ENCODE assay signal across 14 cellular contexts in genomic region chr9:69981686-69982450, GRCh38.
DNase-seq lines count a peak whose midpoint lies in the region; ATAC-seq, FAIRE-seq and TF ChIP-seq lines count a peak whose summit lies in the region.
"Had no signal": no experiment of that assay in that cellular context is flagged by ENCODE, and none has a peak within 500 bp of the region (broad histone marks: within the 10 kb centered on the region; RNA-seq: fewer than 3 reads in every experiment).

No MANE protein-coding gene starts in this region.

- H2AFZ ChIP-seq in Loucy (ENCODE audit: low read length) (peak overlapping the region; percentile 50; the same call in 1 of the 2 replicates), keratinocyte (ENCODE audit: control insufficient read depth, low read length) (no peak overlapping the region)
- H2AFZ ChIP-seq: parathyroid adenoma had no signal

- H3K9me3 ChIP-seq in Loucy (ENCODE audit: insufficient read depth, low read depth, low read length) (no peaks in the 10 kb centered on the region), WERI-Rb-1 (ENCODE audit: severe bottlenecking) (peaks cover 2% of the 10 kb centered on the region), keratinocyte (ENCODE audit: control insufficient read depth, low read depth, low read length) (no peaks in the 10 kb centered on the region)
- H3K9me3 ChIP-seq: BE2C had no signal

- H3K27me3 ChIP-seq in Loucy (ENCODE audit: insufficient read depth, low read length, poor library complexity, severe bottlenecking) (no peaks in the 10 kb centered on the region), WERI-Rb-1 (ENCODE audit: insufficient read depth, low read depth, severe bottlenecking) (no peaks in the 10 kb centered on the region), keratinocyte (ENCODE audit: control insufficient read depth, extremely low read depth, insufficient read depth, low read length) (no peaks in the 10 kb centered on the region)
- H3K27me3 ChIP-seq: BE2C had no signal

- H3K27ac ChIP-seq in WERI-Rb-1, result no peak overlapping the region
- H3K27ac ChIP-seq in keratinocyte (ENCODE audit: control insufficient read depth, insufficient read depth, low read length), result no peak overlapping the region
- H3K27ac ChIP-seq: parathyroid adenoma had no signal

- H3K4me1 ChIP-seq in Loucy (ENCODE audit: insufficient read depth, low read length, poor library complexity, severe bottlenecking) (peaks cover 26% of the 10 kb centered on the region), keratinocyte (ENCODE audit: control insufficient read depth, extremely low read depth, insufficient read depth, low read length) (peaks cover 10% of the 10 kb centered on the region)
- H3K4me1 ChIP-seq: BE2C, parathyroid adenoma had no signal

- no peaks in the 10 kb centered on the region for H3K4me1 Mint-ChIP-seq in T-cell
- H3K4me1 Mint-ChIP-seq: activated naive CD8-positive, alpha-beta T cell treated with anti-CD3 and anti-CD28 coated beads, Interleukin-2, amount 50 U/mL, for 24 hours had no signal

- H3K27ac Mint-ChIP-seq in T-cell, result no peak overlapping the region
- H3K27ac Mint-ChIP-seq: activated naive CD8-positive, alpha-beta T cell treated with anti-CD3 and anti-CD28 coated beads, Interleukin-2, amount 50 U/mL, for 24 hours had no signal

- H4K20me1 ChIP-seq in Loucy (ENCODE audit: insufficient read depth, low read length, poor library complexity, severe bottlenecking) (no peaks in the 10 kb centered on the region), keratinocyte (ENCODE audit: control insufficient read depth, extremely low read depth, insufficient read depth, low read length) (no peaks in the 10 kb centered on the region)

- TF ChIP-seq CTCF in Loucy (conservative IDR thresholded peaks at IDR 0.05; ENCODE audit: low read length) (no peak), WERI-Rb-1 (IDR thresholded peaks at IDR 0.05; ENCODE audit: low read depth, low read length) (no peak), keratinocyte (optimal IDR thresholded peaks at IDR 0.05 in 1 of 3, IDR thresholded peaks at IDR 0.05 in 1 of 3, conservative IDR thresholded peaks at IDR 0.05 in 1 of 3; ENCODE audit: extremely low read depth in 1 of 3, insufficient read depth in 2 of 3, low read length in 3 of 3) (no peak)

- no peaks in the 10 kb centered on the region for H3K9me1 ChIP-seq in keratinocyte (ENCODE audit: control insufficient read depth, extremely low read depth, insufficient read depth, low read length)

- ATAC-seq in T-cell (replicated peaks in 1 of 4), result no peak
- ATAC-seq: activated naive CD8-positive, alpha-beta T cell treated with anti-CD3 and anti-CD28 coated beads, Interleukin-2, amount 50 U/mL, for 24 hours; left lobe of liver had no signal

- dilution Hi-C loops in keratinocyte (cut with MboI; ENCODE audit: extremely low pct_ligation_motif_present, low sequenced_read_pairs), result no loop called here

- FAIRE-seq in keratinocyte (lab: Jason Lieb, UNC), result peak; percentile 5

- H3K79me2 ChIP-seq in Loucy (ENCODE audit: insufficient read depth, low read length) (no peaks in the 10 kb centered on the region), keratinocyte (ENCODE audit: control insufficient read depth, insufficient read depth, low read length) (no peaks in the 10 kb centered on the region)
- H3K79me2 ChIP-seq: parathyroid adenoma had no signal

- peak overlapping the region; percentile 12 for H3K4me3 ChIP-seq in Loucy (ENCODE audit: low read length, poor library complexity, severe bottlenecking)
- H3K4me3 ChIP-seq in WERI-Rb-1 (ENCODE audit: low read depth, low read length), result no peak overlapping the region
- no peak overlapping the region for H3K4me3 ChIP-seq in keratinocyte (ENCODE audit: control insufficient read depth in 2 of 3, extremely low read depth in 1 of 3, insufficient read depth in 2 of 3, low read depth in 1 of 3, low read length in 3 of 3)

- peaks cover 11 to 13% of the 10 kb centered on the region in 2 donors for H3K27me3 Mint-ChIP-seq in T-cell
- H3K27me3 Mint-ChIP-seq: activated naive CD8-positive, alpha-beta T cell treated with anti-CD3 and anti-CD28 coated beads, Interleukin-2, amount 50 U/mL, for 24 hours had no signal

- H3K9me3 Mint-ChIP-seq in T-cell, result no peaks in the 10 kb centered on the region
- H3K9me3 Mint-ChIP-seq: activated naive CD8-positive, alpha-beta T cell treated with anti-CD3 and anti-CD28 coated beads, Interleukin-2, amount 50 U/mL, for 24 hours had no signal

- H3K36me3 ChIP-seq in Loucy (ENCODE audit: insufficient read depth, low read length) (no peaks in the 10 kb centered on the region), WERI-Rb-1 (no peaks in the 10 kb centered on the region), keratinocyte (ENCODE audit: control insufficient read depth in 2 of 2, extremely low read depth in 1 of 2, insufficient read depth in 2 of 2, low read length in 2 of 2) (no peaks in the 10 kb centered on the region)
- H3K36me3 ChIP-seq: BE2C had no signal

- H3K4me2 ChIP-seq in Loucy (ENCODE audit: low read depth, low read length, poor library complexity, severe bottlenecking), result peak overlapping the region; percentile 43
- no peak overlapping the region for H3K4me2 ChIP-seq in keratinocyte (ENCODE audit: control insufficient read depth, extremely low read depth, insufficient read depth, low read depth, low read length)

- CTCF ChIA-PET in T-cell (lab: Charles Lee), result no interaction called here

- H3K4me3 Mint-ChIP-seq in T-cell, result no peak overlapping the region
- H3K4me3 Mint-ChIP-seq: activated naive CD8-positive, alpha-beta T cell treated with anti-CD3 and anti-CD28 coated beads, Interleukin-2, amount 50 U/mL, for 24 hours had no signal

- H3K36me3 Mint-ChIP-seq in T-cell, result no peaks in the 10 kb centered on the region

- no peaks in the 10 kb centered on the region for H3F3A ChIP-seq in Loucy (ENCODE audit: low read depth)

- H3K9me2 ChIP-seq in Loucy (replicated peaks; ENCODE audit: low read depth, low read length), result no peaks in the 10 kb centered on the region

- DNase-seq in AG08396 (ENCODE audit: low spot score) (peak; percentile 47), WERI-Rb-1 (peak; percentile 29), keratinocyte (ENCODE audit: low read depth, low spot score) (no peak), OCI-M1 (lab: John Stamatoyannopoulos, UW) (no peak), activated gamma-delta T cell (lab: John Stamatoyannopoulos, UW) (no peak), activated T-cell treated with anti-CD3 and anti-CD28 coated beads for 4 hours (no peak), T-cell (no peak)
- DNase-seq: activated CD8-positive, alpha-beta memory T cell treated with anti-CD3 and anti-CD28 coated beads for 24 hours; activated naive CD8-positive, alpha-beta T cell treated with anti-CD3 and anti-CD28 coated beads, Interleukin-2, amount 50 U/mL, for 24 hours; BE2C; T-helper 2 cell had no signal

- H3K9ac ChIP-seq in Loucy (ENCODE audit: low read depth, low read length, poor library complexity, severe bottlenecking) (no peak overlapping the region), keratinocyte (ENCODE audit: control insufficient read depth, extremely low read depth, insufficient read depth, low read length) (no peak overlapping the region)
- H3K9ac ChIP-seq: parathyroid adenoma had no signal

- POLR2A ChIA-PET in T-cell (lab: Charles Lee), result no interaction called here

Comparison
In these comparisons a context has a peak if more than half of its experiments do, and no peak if none do; other contexts are left out.
1. DNase-seq: peak in AG08396 (single experiment) and WERI-Rb-1 (single experiment); none in keratinocyte (single experiment), OCI-M1 (single experiment), activated gamma-delta T cell (single experiment), activated T-cell treated with anti-CD3 and anti-CD28 coated beads for 4 hours (single experiment) and T-cell (0 of 34).